ENCODE assay signal across 20 cellular contexts in the genomic region with DNA sequence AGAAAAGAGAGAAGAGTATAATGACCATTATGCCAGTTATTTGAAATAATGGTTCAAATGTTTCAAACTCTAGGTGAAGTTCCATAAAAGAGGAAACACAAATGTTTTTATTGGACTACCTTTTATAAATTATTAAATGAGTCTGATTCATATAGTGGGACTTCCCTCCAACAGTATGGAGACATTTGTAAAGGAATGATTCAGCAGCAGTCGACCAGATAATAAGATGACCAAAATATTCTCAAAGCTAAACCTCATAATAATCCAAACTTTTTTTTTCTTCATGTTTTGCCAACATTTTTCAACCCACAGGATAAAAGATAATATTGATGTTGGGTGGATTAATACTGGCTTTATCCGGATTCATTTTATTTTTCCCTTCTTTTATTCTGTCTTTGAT. TPM values are rescaled to one million over a fixed set of nuclear protein-coding genes. Genes with fewer than 3 reads are reported as not detected.
DNase-seq lines count a peak whose midpoint lies in the region; ATAC-seq and TF ChIP-seq lines count a peak whose summit lies in the region.
"Had no signal": no experiment of that assay in that cellular context is flagged by ENCODE, and none has a peak within 500 bp of the region (broad histone marks: within the 10 kb centered on the region; RNA-seq: fewer than 3 reads in every experiment).

No MANE protein-coding gene starts in this region.

- H3K27ac Mint-ChIP-seq in activated naive CD8-positive, alpha-beta T cell treated with anti-CD3 and anti-CD28 coated beads, Interleukin-2, amount 50 U/mL, for 24 hours: no peak overlapping the region
- H3K27ac Mint-ChIP-seq: activated T-helper 17 cell treated with anti-CD3 and anti-CD28 coated beads, Interleukin-2, amount 50 U/mL, for 72 hours; dendritic cell treated with granulocyte-macrophage colony-stimulating factor and Interleukin-4, amounts not matched to agents 40 ng/mL and 50 ng/mL, for 4 days had no signal

- H3K4me1 ChIP-seq in SJSA1 (replicated peaks) (peaks cover 61% of the 10 kb centered on the region), osteoblast (ENCODE audit: insufficient read depth, low read length) (peaks cover 70% of the 10 kb centered on the region)

- H3K27me3 Mint-ChIP-seq in activated naive CD8-positive, alpha-beta T cell treated with anti-CD3 and anti-CD28 coated beads, Interleukin-2, amount 50 U/mL, for 24 hours: no peaks in the 10 kb centered on the region
- H3K27me3 Mint-ChIP-seq: activated T-helper 17 cell treated with anti-CD3 and anti-CD28 coated beads, Interleukin-2, amount 50 U/mL, for 72 hours; dendritic cell treated with granulocyte-macrophage colony-stimulating factor and Interleukin-4, amounts not matched to agents 40 ng/mL and 50 ng/mL, for 4 days had no signal

- H3K27ac ChIP-seq in SJSA1 (peak overlapping the region; percentile 44; the same call in 1 of the 2 replicates), osteoblast (ENCODE audit: low read depth, low read length) (peak overlapping the region; percentile 84)
- H3K27ac ChIP-seq: prostate gland, WERI-Rb-1 had no signal

- peaks cover 11% of the 10 kb centered on the region for H4K20me1 ChIP-seq in osteoblast (ENCODE audit: insufficient read depth, low read length)

- peaks cover 87% of the 10 kb centered on the region for H3K79me2 ChIP-seq in osteoblast (ENCODE audit: insufficient read depth, low read length)

- peaks cover 41% of the 10 kb centered on the region for H3K4me1 Mint-ChIP-seq in activated naive CD8-positive, alpha-beta T cell treated with anti-CD3 and anti-CD28 coated beads, Interleukin-2, amount 50 U/mL, for 24 hours

- no peak overlapping the region for H3K4me3 Mint-ChIP-seq in activated naive CD8-positive, alpha-beta T cell treated with anti-CD3 and anti-CD28 coated beads, Interleukin-2, amount 50 U/mL, for 24 hours
- H3K4me3 Mint-ChIP-seq: activated T-helper 17 cell treated with anti-CD3 and anti-CD28 coated beads, Interleukin-2, amount 50 U/mL, for 72 hours; dendritic cell treated with granulocyte-macrophage colony-stimulating factor and Interleukin-4, amounts not matched to agents 40 ng/mL and 50 ng/mL, for 4 days had no signal

- H3K36me3 Mint-ChIP-seq in activated naive CD8-positive, alpha-beta T cell treated with anti-CD3 and anti-CD28 coated beads, Interleukin-2, amount 50 U/mL, for 24 hours (ENCODE audit: low read depth): peaks cover 47% of the 10 kb centered on the region

- TF ChIP-seq CTCF in epithelial cell of esophagus (IDR thresholded peaks at IDR 0.05; ENCODE audit: insufficient read depth, low read depth, low read length, missing control alignments) (no peak), osteoblast (IDR thresholded peaks at IDR 0.05; ENCODE audit: extremely low read depth, low read depth, low read length) (no peak)

- DNase-seq in EL (peak; percentile 62), SJSA1 (ENCODE audit: low read depth in 1 of 2, low spot score in 2 of 2) (no peak), epithelial cell of esophagus (ENCODE audit: low read depth) (peak; percentile 50), osteoblast (ENCODE audit: insufficient read length, low spot score, missing footprints) (no peak)
- DNase-seq in activated naive CD8-positive, alpha-beta T cell treated with anti-CD3 and anti-CD28 coated beads, Interleukin-2, amount 50 U/mL, for 24 hours: no peak
- no peak for DNase-seq in activated naive CD4-positive, alpha-beta T cell treated with Interleukin-2 at 50 U/mL for 16 hours
- DNase-seq: amniotic stem cell; esophagus squamous epithelium; left ventricle myocardium superior; NCI-H187; NCI-H524; OCI-M1; stimulated activated CD4-positive, alpha-beta T cell treated with anti-CD3 and anti-CD28 coated beads, Interleukin-15, amount 100 ng/mL, for 24 hours; stomach; WERI-Rb-1 had no signal

- H3K36me3 ChIP-seq in SJSA1 (peaks cover 50% of the 10 kb centered on the region), osteoblast (ENCODE audit: insufficient read depth, low read length) (peaks cover 59% of the 10 kb centered on the region)

- H3K9me3 ChIP-seq in SJSA1 (replicated peaks) (no peaks in the 10 kb centered on the region), osteoblast (ENCODE audit: low read depth, low read length) (no peaks in the 10 kb centered on the region)
- H3K9me3 ChIP-seq: esophagus squamous epithelium, prostate gland, stomach had no signal

- peak overlapping the region; percentile 69 for H3K4me2 ChIP-seq in osteoblast (ENCODE audit: insufficient read depth, low read length)

- H3K27me3 ChIP-seq in SJSA1 (replicated peaks) (no peaks in the 10 kb centered on the region), osteoblast (ENCODE audit: insufficient read depth, low read length) (no peaks in the 10 kb centered on the region)
- H3K27me3 ChIP-seq: esophagus squamous epithelium, stomach had no signal

- no peak for ATAC-seq in HG03139 (IDR thresholded peaks at IDR 0.05; ENCODE audit: unreplicated experiment)
- no peak for ATAC-seq in activated naive CD8-positive, alpha-beta T cell treated with anti-CD3 and anti-CD28 coated beads, Interleukin-2, amount 50 U/mL, for 24 hours
- ATAC-seq in activated CD4-positive, CD25-positive, alpha-beta regulatory T cell treated with anti-CD3 and anti-CD28 coated beads, Interleukin-2, amount 50 U/mL, for 24 hours: no peak
- ATAC-seq: activated T-helper 17 cell treated with anti-CD3 and anti-CD28 coated beads, Interleukin-2, amount 50 U/mL, for 72 hours; left ventricle myocardium superior had no signal

- no peaks in the 10 kb centered on the region for H3K9me3 Mint-ChIP-seq in activated naive CD8-positive, alpha-beta T cell treated with anti-CD3 and anti-CD28 coated beads, Interleukin-2, amount 50 U/mL, for 24 hours
- H3K9me3 Mint-ChIP-seq: activated T-helper 17 cell treated with anti-CD3 and anti-CD28 coated beads, Interleukin-2, amount 50 U/mL, for 72 hours; dendritic cell treated with granulocyte-macrophage colony-stimulating factor and Interleukin-4, amounts not matched to agents 40 ng/mL and 50 ng/mL, for 4 days had no signal

- no peak overlapping the region for H2AFZ ChIP-seq in osteoblast (ENCODE audit: low read length)

- H3K4me3 ChIP-seq in SJSA1 (no peak overlapping the region), epithelial cell of esophagus (ENCODE audit: low read length) (no peak overlapping the region), osteoblast (ENCODE audit: insufficient read depth, low read length) (no peak overlapping the region)
- H3K4me3 ChIP-seq: esophagus squamous epithelium, prostate gland, stomach had no signal

RNA-seq across cellular contexts. Expression of a gene that starts 18.8 kb away (rescaled TPM):
- total RNA-seq in SJSA1 (2014; rRNA removed; shearing (Covaris generic)): 42.4 and 50.5 TPM in 2 replicates
- total RNA-seq in osteoblast: 28.2 and 30.4 TPM in 2 replicates

Comparison
In these comparisons a context has a peak if more than half of its experiments do, and no peak if none do; other contexts are left out.
1. DNase-seq: peak in EL (single experiment) and epithelial cell of esophagus (single experiment); none in SJSA1 (0 of 2), osteoblast (single experiment), activated naive CD8-positive, alpha-beta T cell treated with anti-CD3 and anti-CD28 coated beads, Interleukin-2, amount 50 U/mL, for 24 hours (single experiment) and activated naive CD4-positive, alpha-beta T cell treated with Interleukin-2 at 50 U/mL for 16 hours (single experiment).